ENCODE assay signal across 28 cellular contexts in genomic region chr6:106225581-106225980, GRCh38.
DNase-seq lines count a peak whose midpoint lies in the region; ATAC-seq, FAIRE-seq and TF ChIP-seq lines count a peak whose summit lies in the region.
"Had no signal": no experiment of that assay in that cellular context is flagged by ENCODE, and none has a peak within 500 bp of the region (broad histone marks: within the 10 kb centered on the region; RNA-seq: fewer than 3 reads in every experiment).

No MANE protein-coding gene starts in this region.

- H3K4me3 Mint-ChIP-seq in activated CD4-positive, alpha-beta T cell treated with anti-CD3 and anti-CD28 coated beads for 36 hours, result no peak overlapping the region
- no peak overlapping the region for H3K4me3 Mint-ChIP-seq in activated CD4-positive, alpha-beta T cell treated with anti-CD3 and anti-CD28 coated beads, Interleukin-2, amount 10 ng/mL, durations not matched to agents 7 days and 5 days
- H3K4me3 Mint-ChIP-seq in effector memory CD8-positive, alpha-beta T cell, result no peak overlapping the region
- H3K4me3 Mint-ChIP-seq: activated CD4-positive, alpha-beta T cell treated with anti-CD3 and anti-CD28 coated beads, Interleukin-2, amount 10 ng/mL, durations not matched to agents 24 days and 14 days; stimulated activated naive CD8-positive, alpha-beta T cell treated with anti-CD3 and anti-CD28 coated beads, Interleukin-15, Interleukin-2, amounts not matched to agents 100 ng/mL and 50 ng/mL, for 24 hours had no signal

- intact Hi-C loops in activated CD4-positive, alpha-beta T cell treated with anti-CD3 and anti-CD28 coated beads for 36 hours (cut with DNase I, micrococcal nuclease), result loop anchor here in 1 of 2 experiments (10.0 kb wide), 1 partner anchor 231 kb away; no protein-coding TSS in a partner anchor
- intact Hi-C loops in prostate gland (cut with DNase I), result loop anchor here (10.0 kb wide), 1 partner anchor 791 kb away; no protein-coding TSS in a partner anchor

- peak overlapping the region in 1 of 2 donors; percentile 24 for H3K27ac ChIP-seq in prostate gland
- H3K27ac ChIP-seq: ascending aorta, cardiac muscle cell, coronary artery, heart right ventricle, neutrophil, psoas muscle, vagina had no signal

- TF ChIP-seq CTCF in prostate gland (IDR thresholded peaks at IDR 0.05), result no peak

- H3K4me1 Mint-ChIP-seq in activated CD4-positive, alpha-beta T cell treated with anti-CD3 and anti-CD28 coated beads for 36 hours, result peaks cover 13% of the 10 kb centered on the region
- peaks cover 12% of the 10 kb centered on the region for H3K4me1 Mint-ChIP-seq in activated CD4-positive, alpha-beta T cell treated with anti-CD3 and anti-CD28 coated beads, Interleukin-2, amount 10 ng/mL, durations not matched to agents 7 days and 5 days
- peaks cover 12 to 20% of the 10 kb centered on the region in 2 donors for H3K4me1 Mint-ChIP-seq in effector memory CD8-positive, alpha-beta T cell (ENCODE audit: low read depth in 2 of 2)

- TF ChIP-seq POLR2A in prostate gland (IDR thresholded peaks at IDR 0.05), result no peak
- no peak for TF ChIP-seq POLR2A in GM12892 (IDR thresholded peaks at IDR 0.05; ENCODE audit: low read depth, low read length)

- no peaks in the 10 kb centered on the region for H3K36me3 ChIP-seq in prostate gland
- H3K36me3 ChIP-seq: ascending aorta, cardiac muscle cell, MG63, neutrophil, vagina had no signal

- POLR2A ChIA-PET in activated CD4-positive, alpha-beta T cell treated with anti-CD3 and anti-CD28 coated beads for 36 hours (lab: Charles Lee), result no interaction called here
- POLR2A ChIA-PET in activated CD4-positive, alpha-beta T cell treated with anti-CD3 and anti-CD28 coated beads, Interleukin-2, amount 10 ng/mL, durations not matched to agents 7 days and 5 days (lab: Charles Lee), result no interaction called here

- no peak overlapping the region for H3K4me3 ChIP-seq in prostate gland
- H3K4me3 ChIP-seq: ascending aorta, cardiac muscle cell, coronary artery, heart right ventricle, MG63, psoas muscle, vagina had no signal

- no peaks in the 10 kb centered on the region for H3K4me1 ChIP-seq in prostate gland (replicated peaks)
- H3K4me1 ChIP-seq: ascending aorta had no signal

- peak overlapping the region; percentile 1 for H3K27ac Mint-ChIP-seq in activated CD4-positive, alpha-beta T cell treated with anti-CD3 and anti-CD28 coated beads for 36 hours
- no peak overlapping the region for H3K27ac Mint-ChIP-seq in activated CD4-positive, alpha-beta T cell treated with anti-CD3 and anti-CD28 coated beads, Interleukin-2, amount 10 ng/mL, durations not matched to agents 7 days and 5 days
- H3K27ac Mint-ChIP-seq in effector memory CD8-positive, alpha-beta T cell, result peak overlapping the region; percentile 21 to 53
- H3K27ac Mint-ChIP-seq: activated CD4-positive, alpha-beta T cell treated with anti-CD3 and anti-CD28 coated beads, Interleukin-2, amount 10 ng/mL, durations not matched to agents 24 days and 14 days; activated naive CD4-positive, alpha-beta T cell treated with anti-CD3 and anti-CD28 coated beads, Interleukin-2, amount 50 U/mL, for 72 hours; stimulated activated naive CD8-positive, alpha-beta T cell treated with anti-CD3 and anti-CD28 coated beads, Interleukin-15, Interleukin-2, amounts not matched to agents 100 ng/mL and 50 ng/mL, for 24 hours had no signal

- no peak for FAIRE-seq in GM12892 (lab: Jason Lieb, UNC)

- DNase-seq in activated CD4-positive, alpha-beta T cell treated with anti-CD3 and anti-CD28 coated beads for 36 hours, result no peak
- no peak for DNase-seq in activated CD4-positive, alpha-beta T cell treated with anti-CD3 and anti-CD28 coated beads, Interleukin-2, amount 10 ng/mL, durations not matched to agents 7 days and 5 days
- peak; percentile 5 for DNase-seq in HuH-7 (ENCODE audit: low spot score)
- DNase-seq in effector memory CD8-positive, alpha-beta T cell, result no peak
- peak; percentile 8 for DNase-seq in prostate gland (ENCODE audit: low spot score)
- no peak for DNase-seq in NCI-H345 treated with DMSO at 0.1 percent for 48 hours (lab: John Stamatoyannopoulos, UW; ENCODE audit: unreplicated experiment)
- DNase-seq in GM12892 (ENCODE audit: insufficient read length), result no peak
- no peak for DNase-seq in SK-N-DZ (ENCODE audit: low spot score)
- DNase-seq: activated CD4-positive, alpha-beta T cell treated with anti-CD3 and anti-CD28 coated beads, Interleukin-2, amount 10 ng/mL, durations not matched to agents 24 days and 14 days; Calu3; effector memory CD4-positive, alpha-beta T cell; heart right ventricle; KBM-7; mesenchymal stem cell; MG63; NCI-H1417 treated with DMSO at 0.1 percent for 48 hours; NCI-H446; NCI-H774; psoas muscle; stimulated activated CD4-positive, alpha-beta T cell treated with anti-CD3 and anti-CD28 coated beads, Interleukin-15, amount 100 ng/mL, for 24 hours had no signal

- CTCF ChIA-PET in activated CD4-positive, alpha-beta T cell treated with anti-CD3 and anti-CD28 coated beads for 36 hours (lab: Charles Lee), result interaction anchor here (0.9 to 6.0 kb wide), 4 partner anchors 13 to 136 kb away, joined by 3 to 61 read pairs (median 10); no protein-coding TSS in a partner anchor
- CTCF ChIA-PET in activated CD4-positive, alpha-beta T cell treated with anti-CD3 and anti-CD28 coated beads, Interleukin-2, amount 10 ng/mL, durations not matched to agents 7 days and 5 days (lab: Charles Lee), result interaction anchor here (3.4 kb wide), 1 partner anchor 139 kb away, joined by 13 read pairs; the partner anchor contains the start of gene PRDM1

- no peaks in the 10 kb centered on the region for H3K9me3 Mint-ChIP-seq in activated CD4-positive, alpha-beta T cell treated with anti-CD3 and anti-CD28 coated beads for 36 hours (ENCODE audit: low read depth)
- no peaks in the 10 kb centered on the region for H3K9me3 Mint-ChIP-seq in activated CD4-positive, alpha-beta T cell treated with anti-CD3 and anti-CD28 coated beads, Interleukin-2, amount 10 ng/mL, durations not matched to agents 7 days and 5 days
- no peaks in the 10 kb centered on the region for H3K9me3 Mint-ChIP-seq in effector memory CD8-positive, alpha-beta T cell
- H3K9me3 Mint-ChIP-seq: activated CD4-positive, alpha-beta T cell treated with anti-CD3 and anti-CD28 coated beads, Interleukin-2, amount 10 ng/mL, durations not matched to agents 24 days and 14 days; activated naive CD4-positive, alpha-beta T cell treated with anti-CD3 and anti-CD28 coated beads, Interleukin-2, amount 50 U/mL, for 72 hours; stimulated activated naive CD8-positive, alpha-beta T cell treated with anti-CD3 and anti-CD28 coated beads, Interleukin-15, Interleukin-2, amounts not matched to agents 100 ng/mL and 50 ng/mL, for 24 hours had no signal

- no peak for ATAC-seq in activated CD4-positive, alpha-beta T cell treated with anti-CD3 and anti-CD28 coated beads for 36 hours
- ATAC-seq in effector memory CD8-positive, alpha-beta T cell (replicated peaks), result no peak
- ATAC-seq: activated naive CD4-positive, alpha-beta T cell treated with anti-CD3 and anti-CD28 coated beads, Interleukin-2, amount 50 U/mL, for 72 hours; esophagus mucosa; heart right ventricle; psoas muscle had no signal

- H3K36me3 Mint-ChIP-seq in activated CD4-positive, alpha-beta T cell treated with anti-CD3 and anti-CD28 coated beads for 36 hours (ENCODE audit: low read depth), result peaks cover 4% of the 10 kb centered on the region
- H3K36me3 Mint-ChIP-seq in activated CD4-positive, alpha-beta T cell treated with anti-CD3 and anti-CD28 coated beads, Interleukin-2, amount 10 ng/mL, durations not matched to agents 7 days and 5 days (ENCODE audit: low read depth), result peaks cover 8% of the 10 kb centered on the region
- peaks cover 4% of the 10 kb centered on the region for H3K36me3 Mint-ChIP-seq in effector memory CD8-positive, alpha-beta T cell (ENCODE audit: insufficient read depth)
- H3K36me3 Mint-ChIP-seq: activated naive CD4-positive, alpha-beta T cell treated with anti-CD3 and anti-CD28 coated beads, Interleukin-2, amount 50 U/mL, for 72 hours had no signal

- no peaks in the 10 kb centered on the region for H3K9me3 ChIP-seq in prostate gland
- H3K9me3 ChIP-seq: ascending aorta, MG63, neutrophil, psoas muscle, vagina had no signal

- no peaks in the 10 kb centered on the region for H3K27me3 ChIP-seq in prostate gland (replicated peaks; ENCODE audit: insufficient read depth)
- H3K27me3 ChIP-seq: ascending aorta, cardiac muscle cell, heart right ventricle, MG63, neutrophil, vagina had no signal

- no peaks in the 10 kb centered on the region for H3K27me3 Mint-ChIP-seq in activated CD4-positive, alpha-beta T cell treated with anti-CD3 and anti-CD28 coated beads for 36 hours
- H3K27me3 Mint-ChIP-seq in activated CD4-positive, alpha-beta T cell treated with anti-CD3 and anti-CD28 coated beads, Interleukin-2, amount 10 ng/mL, durations not matched to agents 7 days and 5 days, result no peaks in the 10 kb centered on the region
- H3K27me3 Mint-ChIP-seq in effector memory CD8-positive, alpha-beta T cell, result no peaks in the 10 kb centered on the region
- H3K27me3 Mint-ChIP-seq: activated CD4-positive, alpha-beta T cell treated with anti-CD3 and anti-CD28 coated beads, Interleukin-2, amount 10 ng/mL, durations not matched to agents 24 days and 14 days; stimulated activated naive CD8-positive, alpha-beta T cell treated with anti-CD3 and anti-CD28 coated beads, Interleukin-15, Interleukin-2, amounts not matched to agents 100 ng/mL and 50 ng/mL, for 24 hours had no signal

Comparison
In these comparisons a context has a peak if more than half of its experiments do, and no peak if none do; other contexts are left out.
1. DNase-seq: peak in HuH-7 (single experiment) and prostate gland (single experiment); none in activated CD4-positive, alpha-beta T cell treated with anti-CD3 and anti-CD28 coated beads for 36 hours (single experiment), activated CD4-positive, alpha-beta T cell treated with anti-CD3 and anti-CD28 coated beads, Interleukin-2, amount 10 ng/mL, durations not matched to agents 7 days and 5 days (single experiment), effector memory CD8-positive, alpha-beta T cell (0 of 3), NCI-H345 treated with DMSO at 0.1 percent for 48 hours (single experiment), GM12892 (single experiment) and SK-N-DZ (single experiment).